8 cellular contexts compared by ENCODE assay signal in genomic region chr2:96011129-96011455, GRCh38. TPM values are rescaled to one million over a fixed set of nuclear protein-coding genes. Genes with fewer than 3 reads are reported as not detected.
DNase-seq lines count a peak whose midpoint lies in the region; ATAC-seq, FAIRE-seq and TF ChIP-seq lines count a peak whose summit lies in the region.
"Not testable (repeated sequence)": the region's sequence is repeated elsewhere in the genome, so short reads cannot be mapped to it uniquely, and the experiment has no call there.

No MANE protein-coding gene starts in this region.

- H3K4me3 Mint-ChIP-seq in activated CD4-positive, alpha-beta T cell treated with anti-CD3 and anti-CD28 coated beads for 36 hours, result peak overlapping the region; percentile 68
- peak overlapping the region; percentile 65 for H3K4me3 Mint-ChIP-seq in type B pancreatic cell

- peak; percentile 47 for ATAC-seq in activated CD4-positive, alpha-beta T cell treated with anti-CD3 and anti-CD28 coated beads for 36 hours
- peak; percentile 64 for ATAC-seq in omental fat pad (ENCODE audit: low FRiP score)

- not testable (repeated sequence) for H3K36me3 Mint-ChIP-seq in activated CD4-positive, alpha-beta T cell treated with anti-CD3 and anti-CD28 coated beads for 36 hours (ENCODE audit: low read depth); type B pancreatic cell

- CTCF ChIA-PET in activated CD4-positive, alpha-beta T cell treated with anti-CD3 and anti-CD28 coated beads for 36 hours (lab: Charles Lee), result not testable (repeated sequence)

- intact Hi-C loops in activated CD4-positive, alpha-beta T cell treated with anti-CD3 and anti-CD28 coated beads for 36 hours (cut with DNase I, micrococcal nuclease), result not testable (repeated sequence)

- H3K36me3 ChIP-seq in GM06990 (ENCODE audit: control insufficient read depth, insufficient read depth, low read length); HAP-1 (replicated peaks); bronchial epithelial cell (ENCODE audit: control insufficient read depth, insufficient read depth, low read length); right atrium auricular region: not testable (repeated sequence)

- H3K27ac ChIP-seq in right atrium auricular region, result peak overlapping the region; percentile 21 to 40

- POLR2A ChIA-PET in activated CD4-positive, alpha-beta T cell treated with anti-CD3 and anti-CD28 coated beads for 36 hours (lab: Charles Lee), result not testable (repeated sequence)

- not testable (repeated sequence) for H3K27me3 ChIP-seq in GM06990 (replicated peaks; ENCODE audit: control insufficient read depth, insufficient read depth, low read length); HAP-1 (ENCODE audit: low read depth); bronchial epithelial cell (ENCODE audit: control insufficient read depth, insufficient read depth, low read length); right atrium auricular region

- H3K27me3 Mint-ChIP-seq in activated CD4-positive, alpha-beta T cell treated with anti-CD3 and anti-CD28 coated beads for 36 hours, result not testable (repeated sequence)
- peaks cover 19% of the 10 kb centered on the region for H3K27me3 Mint-ChIP-seq in type B pancreatic cell

- DNase-seq in GM06990 (ENCODE audit: extremely low read depth, insufficient read length); right atrium auricular region (ENCODE audit: low spot score); omental fat pad (ENCODE audit: low spot score); type B pancreatic cell (ENCODE audit: extremely low spot score, unreplicated experiment): not testable (repeated sequence)
- DNase-seq in HAP-1 (ENCODE audit: low spot score in 2 of 2), result peak in 1 of 2 experiments; percentile 42
- DNase-seq in KBM-7, result peak; percentile 64
- DNase-seq in activated CD4-positive, alpha-beta T cell treated with anti-CD3 and anti-CD28 coated beads for 36 hours, result peak; percentile 62
- peak; percentile 73 for DNase-seq in bronchial epithelial cell (ENCODE audit: low read depth)

- not testable (repeated sequence) for H3K9me3 Mint-ChIP-seq in activated CD4-positive, alpha-beta T cell treated with anti-CD3 and anti-CD28 coated beads for 36 hours (ENCODE audit: low read depth); type B pancreatic cell

- H3K4me3 ChIP-seq in GM06990 (replicated peaks; ENCODE audit: low read depth, low read length) (peak overlapping the region; percentile 34), HAP-1 (peak overlapping the region; percentile 21)
- H3K4me3 ChIP-seq in bronchial epithelial cell (ENCODE audit: low read depth, low read length); right atrium auricular region: not testable (repeated sequence)

- not testable (repeated sequence) for FAIRE-seq in bronchial epithelial cell (lab: Jason Lieb, UNC)

- H3K4me1 ChIP-seq in HAP-1, result not testable (repeated sequence)
- peaks cover 0 to 10% of the 10 kb centered on the region in 2 donors for H3K4me1 ChIP-seq in right atrium auricular region

- TF ChIP-seq CTCF in GM06990 (IDR thresholded peaks at IDR 0.05; ENCODE audit: insufficient read depth, low read length, poor library complexity, severe bottlenecking) (peak; percentile 38), bronchial epithelial cell (IDR thresholded peaks at IDR 0.05; ENCODE audit: insufficient read depth, low read length, severe bottlenecking) (peak; percentile 42), right atrium auricular region (IDR thresholded peaks at IDR 0.05) (peak in 1 of 2 donors; percentile 37), type B pancreatic cell (conservative IDR thresholded peaks at IDR 0.05) (peak; percentile 40)
- TF ChIP-seq CTCF in omental fat pad (IDR thresholded peaks at IDR 0.05), result not testable (repeated sequence)

- in situ Hi-C loops in HAP-1 (cut with MboI; ENCODE audit: low sequenced_read_pairs) (loop anchor here (25.0 kb wide), 2 partner anchors 101 to 501 kb away; partner anchors contain the start of genes ADRA2B and NEURL3), KBM-7 (cut with MboI; ENCODE audit: low pct_unique_long_range_greater_than_20kb, low sequenced_read_pairs) (loop anchor here (25.0 kb wide), 1 partner anchor 101 kb away; the partner anchor contains the start of gene ADRA2B)

- H3K9me3 ChIP-seq in HAP-1, right atrium auricular region: not testable (repeated sequence)

- H3K27ac Mint-ChIP-seq in activated CD4-positive, alpha-beta T cell treated with anti-CD3 and anti-CD28 coated beads for 36 hours; type B pancreatic cell: not testable (repeated sequence)

- not testable (repeated sequence) for H3K4me1 Mint-ChIP-seq in activated CD4-positive, alpha-beta T cell treated with anti-CD3 and anti-CD28 coated beads for 36 hours; type B pancreatic cell (ENCODE audit: unreplicated experiment)

RNA-seq across cellular contexts. Expression of gene ANKRD36C, which starts 19.5 kb away (rescaled TPM):
- total RNA-seq in activated CD4-positive, alpha-beta T cell treated with anti-CD3 and anti-CD28 coated beads for 36 hours, result 10 to 100 TPM; 38.5 to 47.2 TPM
- 8.8 and 11.6 TPM in 2 replicates for total RNA-seq in bronchial epithelial cell
- total RNA-seq in right atrium auricular region, result 10 to 100 TPM in 1 of 2 donors, 1 to 10 TPM in 1; 4.1 to 11.1 TPM
- 10 to 100 TPM; 24.0 to 71.9 (median 27.1) TPM for total RNA-seq in omental fat pad
- 10.8 and 47.0 TPM in 2 replicates for total RNA-seq in type B pancreatic cell (ENCODE audit: low replicate concordance)

RNA-seq across cellular contexts. Expression of gene GPAT2, which starts 23.6 kb away (rescaled TPM):
- 1 to 10 TPM; 8.4 to 10.0 TPM for total RNA-seq in activated CD4-positive, alpha-beta T cell treated with anti-CD3 and anti-CD28 coated beads for 36 hours
- total RNA-seq in bronchial epithelial cell (0.26 and 0.79 TPM in 2 replicates), right atrium auricular region (1 to 10 TPM; 1.8 to 3.9 TPM), omental fat pad (10 to 100 TPM in 2 of 4 donors, 1 to 10 TPM in 2; 4.3 to 17.2 (median 11.4) TPM), type B pancreatic cell (ENCODE audit: low replicate concordance) (0.39 TPM in 1 of 2 replicates, not detected in the other)
